ENCODE assay signal across 8 cellular contexts in genomic region chr17:7479389-7480192, GRCh38. TPM values are rescaled to one million over a fixed set of nuclear protein-coding genes. Genes with fewer than 3 reads are reported as not detected.
DNase-seq lines count a peak whose midpoint lies in the region; ATAC-seq and TF ChIP-seq lines count a peak whose summit lies in the region.

Gene ZBTB4 (minus strand): TSS chr17:7479631. CDS start chr17:7466801, 12,830 bp downstream.

- H3K4me1 Mint-ChIP-seq in glutamatergic neuron (ENCODE audit: low read depth, unreplicated experiment) = peaks cover 35% of the 10 kb centered on the region

- H3K27ac Mint-ChIP-seq in activated naive CD4-positive, alpha-beta T cell treated with anti-CD3 and anti-CD28 coated beads, Interleukin-2, amount 50 U/mL, for 72 hours = peak within 1 kb of the TSS; percentile 87 to 94
- H3K27ac Mint-ChIP-seq in glutamatergic neuron (ENCODE audit: unreplicated experiment) = peak within 1 kb of the TSS; percentile 98

- intact Hi-C loops in upper lobe of right lung (cut with DNase I) = no loop called here

- DNase-seq in NCI-H2196 (lab: John Stamatoyannopoulos, UW; ENCODE audit: unreplicated experiment) (peak; percentile 19), NCI-H2196 treated with DMSO at 0.1 percent for 48 hours (lab: John Stamatoyannopoulos, UW; ENCODE audit: unreplicated experiment) (no peak), SJCRH30 (peak; percentile 23 to 39), glutamatergic neuron (peak; percentile 63), occipital lobe (lab: John Stamatoyannopoulos, UW) (peak; percentile 69), upper lobe of right lung (peak; percentile 87)
- peak in 1 of 2 donors; percentile 56 for DNase-seq in activated naive CD4-positive, alpha-beta T cell treated with anti-CD3 and anti-CD28 coated beads, Interleukin-2, amount 50 U/mL, for 72 hours (ENCODE audit: low spot score in 2 of 2)

- peaks cover 11 to 14% of the 10 kb centered on the region in 2 donors for H3K36me3 Mint-ChIP-seq in activated naive CD4-positive, alpha-beta T cell treated with anti-CD3 and anti-CD28 coated beads, Interleukin-2, amount 50 U/mL, for 72 hours
- no peaks in the 10 kb centered on the region for H3K36me3 Mint-ChIP-seq in glutamatergic neuron (ENCODE audit: unreplicated experiment)

- H3K4me3 ChIP-seq in SJCRH30 (peak within 1 kb of the TSS; percentile 84), upper lobe of right lung (peak within 1 kb of the TSS; percentile 90)

- H3K27ac ChIP-seq in SJCRH30 (peak within 1 kb of the TSS; percentile 29; the same call in 1 of the 2 replicates), upper lobe of right lung (peak within 1 kb of the TSS; percentile 99)

- no peaks in the 10 kb centered on the region; the same call in 1 of the 2 replicates for H3K4me1 ChIP-seq in SJCRH30
- peaks cover 36% of the 10 kb centered on the region for H3K4me1 ChIP-seq in upper lobe of right lung

- TF ChIP-seq CTCF in glutamatergic neuron (IDR thresholded peaks at IDR 0.05; ENCODE audit: partially characterized antibody, unreplicated experiment) (no peak), upper lobe of right lung (IDR thresholded peaks at IDR 0.05) (no peak)

- H3K27me3 ChIP-seq in SJCRH30 (no peaks in the 10 kb centered on the region), upper lobe of right lung (no peaks in the 10 kb centered on the region)

- peak; percentile 15 to 16 for ATAC-seq in activated naive CD4-positive, alpha-beta T cell treated with anti-CD3 and anti-CD28 coated beads, Interleukin-2, amount 50 U/mL, for 72 hours
- ATAC-seq in upper lobe of right lung = peak; percentile 47
- ATAC-seq in GM19467 (IDR thresholded peaks at IDR 0.05; ENCODE audit: unreplicated experiment) = no peak

- no peaks in the 10 kb centered on the region for H3K9me3 ChIP-seq in SJCRH30 (replicated peaks)
- H3K9me3 ChIP-seq in upper lobe of right lung = no peaks in the 10 kb centered on the region

- peak within 1 kb of the TSS; percentile 97 for H3K4me3 Mint-ChIP-seq in glutamatergic neuron (ENCODE audit: unreplicated experiment)

- H3K9me3 Mint-ChIP-seq in activated naive CD4-positive, alpha-beta T cell treated with anti-CD3 and anti-CD28 coated beads, Interleukin-2, amount 50 U/mL, for 72 hours = no peaks in the 10 kb centered on the region
- H3K9me3 Mint-ChIP-seq in glutamatergic neuron (ENCODE audit: unreplicated experiment) = peaks cover 24% of the 10 kb centered on the region

- H3K27me3 Mint-ChIP-seq in glutamatergic neuron (ENCODE audit: unreplicated experiment) = peaks cover 21% of the 10 kb centered on the region

- H3K36me3 ChIP-seq in SJCRH30 (no peaks in the 10 kb centered on the region), upper lobe of right lung (no peaks in the 10 kb centered on the region)

RNA-seq across cellular contexts. Expression of gene ZBTB4, which starts in this region (rescaled TPM):
- 4.7 and 5.3 TPM in 2 replicates for total RNA-seq in SJCRH30 (2014; rRNA removed; shearing (Covaris generic))
- 10 to 100 TPM; 21.8 to 26.5 TPM for total RNA-seq in activated naive CD4-positive, alpha-beta T cell treated with anti-CD3 and anti-CD28 coated beads, Interleukin-2, amount 50 U/mL, for 72 hours
- total RNA-seq in glutamatergic neuron (ENCODE audit: unreplicated experiment) = 25.1 TPM
- total RNA-seq in occipital lobe = 17.6 TPM
- total RNA-seq in upper lobe of right lung = 84.7 TPM
